ENCODE assay signal across 10 cellular contexts in the genomic region with DNA sequence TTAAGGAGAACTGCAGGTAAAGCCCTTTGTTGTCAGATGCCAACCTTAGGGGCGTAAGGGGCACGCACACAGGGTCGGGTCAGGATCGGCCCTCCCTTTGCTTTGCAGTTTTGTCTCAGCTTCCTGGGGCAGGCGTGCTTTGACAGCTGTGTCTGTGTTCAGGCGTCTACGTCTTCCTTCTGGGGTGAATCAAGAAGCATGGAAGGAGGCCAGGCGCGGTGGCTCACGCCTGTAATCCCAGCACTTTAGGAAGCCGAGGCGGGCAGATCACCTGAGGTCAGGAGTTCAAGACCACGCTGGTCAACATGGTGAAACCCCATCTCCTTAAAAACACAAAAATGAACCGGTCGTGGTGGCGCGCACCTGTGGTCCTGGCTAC. TPM values are rescaled to one million over a fixed set of nuclear protein-coding genes. Genes with fewer than 3 reads are reported as not detected.
A peak's percentile ranks its signal among the peaks of the same experiment; 100 is the strongest.
DNase-seq lines count a peak whose midpoint lies in the region; ATAC-seq and TF ChIP-seq lines count a peak whose summit lies in the region.
"Had no signal": no experiment of that assay in that cellular context is flagged by ENCODE, and none has a peak within 500 bp of the region (broad histone marks: within the 10 kb centered on the region; RNA-seq: fewer than 3 reads in every experiment).

No MANE protein-coding gene starts in this region.

- WGBS in IMR-90 (ENCODE audit: extremely low coverage in 2 of 2, insufficient read length in 1 of 2), 2 experiments: 97% methylated on average over 8 of the region's 17 CpGs; no CpG with 5 or more reads in 1 of the 2 experiments
- 90 to 91% methylated on average over 13 to 15 of the region's 17 CpGs for WGBS in body of pancreas, 2 donors

- H3K9ac ChIP-seq in IMR-90 (ENCODE audit: low read depth, low read length): no peak overlapping the region

- peaks cover 41% of the 10 kb centered on the region for H3K36me3 ChIP-seq in IMR-90 (ENCODE audit: control insufficient read depth, insufficient read depth, low read length)
- H3K36me3 ChIP-seq in body of pancreas (replicated peaks in 1 of 2; ENCODE audit: insufficient read depth in 1 of 2, low read depth in 2 of 2): peaks cover 0 to 10% of the 10 kb centered on the region in 2 donors

- no peak for TF ChIP-seq CTCF in IMR-90 (conservative IDR thresholded peaks at IDR 0.05; ENCODE audit: low read depth, low read length)
- TF ChIP-seq CTCF in chondrocyte (IDR thresholded peaks at IDR 0.05): no peak
- TF ChIP-seq CTCF in omental fat pad (IDR thresholded peaks at IDR 0.05): no peak
- no peak for TF ChIP-seq CTCF in body of pancreas (IDR thresholded peaks at IDR 0.05)

- H3K79me1 ChIP-seq in IMR-90 (ENCODE audit: low read depth in 1 of 2, low read length in 2 of 2): peaks cover 17 to 63% of the 10 kb centered on the region in 2 experiments

- CTCF ChIA-PET in IMR-90 (lab: Yijun Ruan, JAX): no interaction called here

- BruUV-seq in IMR-90 (replicated peaks; lab: Mats Ljungman, UMichigan): no TSS peak

- no peak overlapping the region for H2BK20ac ChIP-seq in IMR-90 (ENCODE audit: low read depth, low read length)

- H3K9me3 ChIP-seq in IMR-90 (ENCODE audit: control insufficient read depth, insufficient read depth, low read length) (no peaks in the 10 kb centered on the region), body of pancreas (no peaks in the 10 kb centered on the region)
- H3K9me3 ChIP-seq: Peyer's patch had no signal

- H3K56ac ChIP-seq in IMR-90 (ENCODE audit: extremely low read depth, insufficient read depth, low read length): no peak overlapping the region

- H4K20me1 ChIP-seq in IMR-90 (ENCODE audit: insufficient read depth, low read length): no peaks in the 10 kb centered on the region; the same call in 1 of the 2 replicates

- no peak for TF ChIP-seq RAD21 in IMR-90 (IDR thresholded peaks at IDR 0.05; ENCODE audit: low read length)

- peaks cover 31% of the 10 kb centered on the region for H3K36me3 Mint-ChIP-seq in chondrocyte (ENCODE audit: low read depth)
- H3K36me3 Mint-ChIP-seq in naive thymus-derived CD8-positive, alpha-beta T cell: peaks cover 5 to 71% (median 23%) of the 10 kb centered on the region in 3 donors

- H3K4me1 ChIP-seq in IMR-90 (ENCODE audit: control insufficient read depth, insufficient read depth, low read length) (peaks cover 10% of the 10 kb centered on the region), body of pancreas (peaks cover 24% of the 10 kb centered on the region)

- no peak overlapping the region for H3K27ac Mint-ChIP-seq in chondrocyte (ENCODE audit: unreplicated experiment)
- peak overlapping the region; percentile 57 to 92 (median 78) for H3K27ac Mint-ChIP-seq in naive thymus-derived CD8-positive, alpha-beta T cell

- no peak overlapping the region for H2AK5ac ChIP-seq in IMR-90 (ENCODE audit: low read depth, low read length)

- no peak overlapping the region for H2AFZ ChIP-seq in IMR-90 (replicated peaks; ENCODE audit: low read length, poor library complexity)

- peak overlapping the region; percentile 86 for H3K4me3 Mint-ChIP-seq in chondrocyte (ENCODE audit: unreplicated experiment)
- peak overlapping the region; percentile 69 to 88 (median 78) for H3K4me3 Mint-ChIP-seq in naive thymus-derived CD8-positive, alpha-beta T cell

- H3K27me3 Mint-ChIP-seq in chondrocyte (ENCODE audit: low read depth): no peaks in the 10 kb centered on the region
- H3K27me3 Mint-ChIP-seq in naive thymus-derived CD8-positive, alpha-beta T cell: no peaks in the 10 kb centered on the region

- no peak overlapping the region for H3K23ac ChIP-seq in IMR-90 (ENCODE audit: low read depth, low read length)

- H2AK9ac ChIP-seq in IMR-90 (replicated peaks; ENCODE audit: low read depth, low read length, poor library complexity): peak overlapping the region; percentile 55

- no peak overlapping the region for H2BK15ac ChIP-seq in IMR-90 (ENCODE audit: low read depth, low read length)

- intact Hi-C loops in IMR-90 (cut with micrococcal nuclease) (no loop called here), body of pancreas (cut with DNase I) (no loop called here)

- no peak overlapping the region for H3K14ac ChIP-seq in IMR-90 (replicated peaks; ENCODE audit: low read depth, low read length)

- H2BK120ac ChIP-seq in IMR-90 (ENCODE audit: low read depth, low read length): no peak overlapping the region

- peak; percentile 1 for DNase-seq in Ammon's horn (ENCODE audit: low spot score)
- DNase-seq in IMR-90: no peak
- DNase-seq in chondrocyte (ENCODE audit: low spot score): no peak
- DNase-seq in naive thymus-derived CD8-positive, alpha-beta T cell: no peak
- no peak for DNase-seq in omental fat pad (ENCODE audit: low spot score)
- no peak for DNase-seq in body of pancreas
- no peak for DNase-seq in activated CD8-positive, alpha-beta memory T cell treated with anti-CD3 and anti-CD28 coated beads for 24 hours
- DNase-seq: effector CD4-positive, alpha-beta T cell had no signal

- no peak overlapping the region for H4K91ac ChIP-seq in IMR-90 (ENCODE audit: insufficient read depth, low read depth, low read length)

- no peak overlapping the region for H4K5ac ChIP-seq in IMR-90 (ENCODE audit: low read depth, low read length)

- POLR2A ChIA-PET in IMR-90 (lab: Charles Lee; ENCODE audit: unreplicated experiment): no interaction called here
- POLR2A ChIA-PET in naive thymus-derived CD8-positive, alpha-beta T cell (lab: Charles Lee): interaction anchor here (0.9 to 7.1 kb wide), 11 partner anchors 13 to 188 kb away, joined by 3 to 162 read pairs (median 8); partner anchors contain the start of genes LIME1, RTEL1 and SLC2A4RG

- in situ Hi-C loops in IMR-90 (cut with MboI; ENCODE audit: low sequenced_read_pairs): loop anchor here (10.0 kb wide), 1 partner anchor 156 kb away; the partner anchor contains the start of genes ABHD16B and TPD52L2

- no peaks in the 10 kb centered on the region for H3K9me1 ChIP-seq in IMR-90 (ENCODE audit: insufficient read depth, low read length)

- H3K27ac ChIP-seq in IMR-90 (ENCODE audit: insufficient read depth, low read length): no peak overlapping the region
- H3K27ac ChIP-seq in body of pancreas: no peak overlapping the region

- no peak overlapping the region for H3K18ac ChIP-seq in IMR-90 (ENCODE audit: low read depth, low read length)

- H3K4me3 ChIP-seq in IMR-90 (ENCODE audit: insufficient read depth, low read depth, low read length): no peak overlapping the region
- no peak overlapping the region for H3K4me3 ChIP-seq in body of pancreas

- H3K9me3 Mint-ChIP-seq in chondrocyte (ENCODE audit: low read depth): peaks cover 5% of the 10 kb centered on the region
- peaks cover 0 to 4% (median 0%) of the 10 kb centered on the region in 9 donors for H3K9me3 Mint-ChIP-seq in naive thymus-derived CD8-positive, alpha-beta T cell

- H2BK5ac ChIP-seq in IMR-90 (ENCODE audit: low read depth, low read length, poor library complexity, severe bottlenecking): no peak overlapping the region

- H4K8ac ChIP-seq in IMR-90 (ENCODE audit: low read depth in 2 of 2, low read length in 2 of 2): no peak overlapping the region

- H3K4ac ChIP-seq in IMR-90 (ENCODE audit: low read depth, low read length): no peak overlapping the region

- peaks cover 36% of the 10 kb centered on the region for H3K4me1 Mint-ChIP-seq in chondrocyte (ENCODE audit: low read depth)
- H3K4me1 Mint-ChIP-seq in naive thymus-derived CD8-positive, alpha-beta T cell: peaks cover 29 to 62% (median 59%) of the 10 kb centered on the region in 4 donors

- no peaks in the 10 kb centered on the region for H3K27me3 ChIP-seq in IMR-90 (ENCODE audit: control insufficient read depth, insufficient read depth, low read length)
- H3K27me3 ChIP-seq in body of pancreas: no peaks in the 10 kb centered on the region
- H3K27me3 ChIP-seq: Peyer's patch had no signal

- dilution Hi-C loops in IMR-90 (cut with HindIII; ENCODE audit: low sequenced_read_pairs, unreplicated experiment): no loop called here

- ATAC-seq in IMR-90 (ENCODE audit: low read depth) (no peak), omental fat pad (ENCODE audit: low FRiP score) (no peak), body of pancreas (no peak), GM21717 (IDR thresholded peaks at IDR 0.05; ENCODE audit: unreplicated experiment) (no peak)
- ATAC-seq in naive thymus-derived CD8-positive, alpha-beta T cell: no peak

- H3K4me2 ChIP-seq in IMR-90 (ENCODE audit: low read depth, low read length): peak overlapping the region; percentile 96; the same call in 1 of the 2 replicates

- TF ChIP-seq POLR2A in IMR-90 (IDR thresholded peaks at IDR 0.05; ENCODE audit: low read depth, low read length) (no peak), body of pancreas (IDR thresholded peaks at IDR 0.05) (no peak)

RNA-seq across cellular contexts. Expression of gene ZGPAT, which starts 1.3 kb away (rescaled TPM):
- 13.4 and 15.6 TPM in 2 replicates for total RNA-seq in IMR-90 (2012; rRNA removed)
- 20.2 and 21.1 TPM in 2 replicates for polyA plus RNA-seq in IMR-90 (2012; rRNA removed)
- 18.9 and 24.7 TPM in 2 replicates for polyA plus RNA-seq in IMR-90 (2012; cell fraction: cytosol; rRNA removed)
- 80.8 and 206 TPM in 2 replicates for polyA plus RNA-seq in IMR-90 (2012; cell fraction: nucleus; rRNA removed; ENCODE audit: low replicate concordance)
- total RNA-seq in chondrocyte: 19.2 to 25.6 TPM (median 20.6 TPM) in 3 replicates
- 10 to 100 TPM; 52.6 to 53.9 TPM for total RNA-seq in naive thymus-derived CD8-positive, alpha-beta T cell
- polyA plus RNA-seq in naive thymus-derived CD8-positive, alpha-beta T cell: 10 to 100 TPM; 42.3 to 73.8 (median 47.1) TPM
- 10 to 100 TPM; 13.2 to 34.5 (median 20.6) TPM for total RNA-seq in omental fat pad
- total RNA-seq in body of pancreas: 10 to 100 TPM; 16.6 to 53.1 TPM

RNA-seq across cellular contexts. Expression of gene ARFRP1, which starts 1.4 kb away (rescaled TPM):
- total RNA-seq in IMR-90 (2012; rRNA removed) (25.3 and 29.2 TPM in 2 replicates), chondrocyte (37.8 to 47.4 TPM (median 39.8 TPM) in 3 replicates), omental fat pad (10 to 100 TPM; 25.5 to 44.3 (median 40.9) TPM), body of pancreas (10 to 100 TPM; 22.6 to 23.4 TPM)
- polyA plus RNA-seq in IMR-90 (2012; rRNA removed): 36.3 and 36.6 TPM in 2 replicates
- polyA plus RNA-seq in IMR-90 (2012; cell fraction: cytosol; rRNA removed): 36.7 and 61.6 TPM in 2 replicates
- polyA plus RNA-seq in IMR-90 (2012; cell fraction: nucleus; rRNA removed; ENCODE audit: low replicate concordance): 102 and 139 TPM in 2 replicates
- 100 to 1,000 TPM; 106 to 108 TPM for total RNA-seq in naive thymus-derived CD8-positive, alpha-beta T cell
- polyA plus RNA-seq in naive thymus-derived CD8-positive, alpha-beta T cell: 10 to 100 TPM; 60.1 to 92.1 (median 80.9) TPM

RNA-seq across cellular contexts. Expression of gene TNFRSF6B, which starts 12.7 kb away (rescaled TPM):
- total RNA-seq in IMR-90 (2012; rRNA removed) (1.1 and 1.3 TPM in 2 replicates), chondrocyte (0.79 to 0.99 TPM in 2 of 3 replicates, not detected in the other), omental fat pad (10 to 100 TPM; 10.5 to 91.9 (median 12.3) TPM), body of pancreas (10 to 100 TPM in 1 of 2 donors, 1 to 10 TPM in 1; 9.9 to 13.8 TPM)
- 11.0 and 12.0 TPM in 2 replicates for polyA plus RNA-seq in IMR-90 (2012; rRNA removed)
- 3.7 and 18.0 TPM in 2 replicates for polyA plus RNA-seq in IMR-90 (2012; cell fraction: cytosol; rRNA removed)
- 22.6 and 133 TPM in 2 replicates for polyA plus RNA-seq in IMR-90 (2012; cell fraction: nucleus; rRNA removed; ENCODE audit: low replicate concordance)
- 1 to 10 TPM in 1 of 2 experiments, under 1 TPM in 1; 0.96 to 1.1 TPM for total RNA-seq in naive thymus-derived CD8-positive, alpha-beta T cell
- polyA plus RNA-seq in naive thymus-derived CD8-positive, alpha-beta T cell: under 1 TPM in 2 of 3 donors, not detected in 1; 0.22 to 0.84 TPM

RNA-seq across cellular contexts. Expression of gene LIME1, which starts 27.3 kb away (rescaled TPM):
- total RNA-seq in IMR-90 (2012; rRNA removed): 0.28 and 0.36 TPM in 2 replicates
- polyA plus RNA-seq in IMR-90 (2012; rRNA removed): 7.8 and 11.9 TPM in 2 replicates
- polyA plus RNA-seq in IMR-90 (2012; cell fraction: cytosol; rRNA removed): 3.9 and 6.3 TPM in 2 replicates
- 79.5 and 363 TPM in 2 replicates for polyA plus RNA-seq in IMR-90 (2012; cell fraction: nucleus; rRNA removed; ENCODE audit: low replicate concordance)
- total RNA-seq in chondrocyte: 6.8 to 9.7 TPM (median 7.1 TPM) in 3 replicates
- total RNA-seq in naive thymus-derived CD8-positive, alpha-beta T cell: 100 to 1,000 TPM in 1 of 2 experiments, 10 to 100 TPM in 1; 95.0 to 104 TPM
- 100 to 1,000 TPM; 255 to 292 (median 282) TPM for polyA plus RNA-seq in naive thymus-derived CD8-positive, alpha-beta T cell
- total RNA-seq in omental fat pad: 10 to 100 TPM in 2 of 4 donors, 1 to 10 TPM in 2; 7.4 to 21.1 (median 14.0) TPM
- total RNA-seq in body of pancreas: 10 to 100 TPM in 1 of 2 donors, 1 to 10 TPM in 1; 4.9 to 14.0 TPM

RNA-seq across cellular contexts. Expression of gene SLC2A4RG, which starts 30.4 kb away (rescaled TPM):
- total RNA-seq in IMR-90 (2012; rRNA removed): 5.0 and 8.1 TPM in 2 replicates
- polyA plus RNA-seq in IMR-90 (2012; rRNA removed): 50.3 and 71.4 TPM in 2 replicates
- polyA plus RNA-seq in IMR-90 (2012; cell fraction: cytosol; rRNA removed): 56.6 and 65.4 TPM in 2 replicates
- 199 and 567 TPM in 2 replicates for polyA plus RNA-seq in IMR-90 (2012; cell fraction: nucleus; rRNA removed; ENCODE audit: low replicate concordance)
- 90.7 to 105 TPM (median 101 TPM) in 3 replicates for total RNA-seq in chondrocyte
- total RNA-seq in naive thymus-derived CD8-positive, alpha-beta T cell: 100 to 1,000 TPM; 124 to 134 TPM
- 1 to 10 TPM; 3.8 to 4.8 (median 4.7) TPM for polyA plus RNA-seq in naive thymus-derived CD8-positive, alpha-beta T cell
- total RNA-seq in omental fat pad: 10 to 100 TPM; 25.3 to 82.0 (median 40.9) TPM
- 10 to 100 TPM; 30.9 to 69.5 TPM for total RNA-seq in body of pancreas
